1 cellular context compared by ENCODE assay signal in the genomic region with DNA sequence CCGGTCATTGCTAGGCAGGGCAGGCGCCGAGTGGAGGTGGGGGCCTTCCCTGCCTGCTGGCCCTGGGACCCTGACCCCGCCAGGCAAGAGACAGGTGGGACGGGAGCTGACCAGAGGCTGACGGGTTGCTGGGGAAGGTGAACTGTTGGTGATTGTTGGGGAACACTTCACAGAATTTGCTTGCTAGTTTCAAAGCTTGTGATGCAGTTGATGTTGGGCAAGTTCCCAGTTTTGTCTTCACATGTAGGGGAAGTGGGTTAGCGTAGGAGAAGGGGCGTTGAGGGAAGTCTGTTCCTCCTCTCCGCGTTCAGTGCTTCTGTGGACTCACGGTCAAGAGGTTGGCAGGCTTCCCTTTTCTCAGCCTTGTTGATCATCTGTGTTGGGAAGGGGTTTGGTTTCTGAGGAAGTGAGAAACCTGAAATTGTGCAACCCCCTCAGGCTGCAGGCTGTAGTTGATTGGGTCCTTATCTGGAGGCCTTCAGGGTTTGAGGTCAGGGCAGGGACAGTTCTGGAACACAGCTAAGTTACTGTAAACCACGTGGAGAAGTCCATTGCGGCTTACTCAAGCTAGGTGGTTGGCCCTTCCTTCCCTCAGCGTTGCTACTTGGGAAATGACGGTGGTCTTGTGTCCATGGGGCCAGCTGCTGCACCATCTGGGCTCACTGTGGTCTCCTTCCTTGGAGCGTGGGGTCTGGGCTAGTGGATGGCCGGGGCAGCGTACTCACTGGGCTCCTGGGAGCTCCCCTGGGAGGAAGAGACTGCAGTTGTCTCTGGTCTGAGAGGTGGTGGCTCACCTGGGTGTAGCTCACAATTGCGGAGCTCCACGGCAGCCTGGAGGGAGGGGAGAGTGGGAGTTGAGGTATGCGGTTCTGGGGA.
TF ChIP-seq lines count a peak whose summit lies in the region.

No MANE protein-coding gene starts in this region.

TF ChIP-seq in GM23338, 12 proteins besides CTCF, POLR2A, EP300 and RAD21 (continued from another document):
- TF ChIP-seq ZNF114 (CRISPR knock-in tag; IDR thresholded peaks at IDR 0.05) (no peak), NANOG (IDR thresholded peaks at IDR 0.05; ENCODE audit: borderline replicate concordance) (no peak), JUNB (IDR thresholded peaks at IDR 0.05; ENCODE audit: unreplicated experiment) (no peak)
- TF ChIP-seq, protein P1, sequence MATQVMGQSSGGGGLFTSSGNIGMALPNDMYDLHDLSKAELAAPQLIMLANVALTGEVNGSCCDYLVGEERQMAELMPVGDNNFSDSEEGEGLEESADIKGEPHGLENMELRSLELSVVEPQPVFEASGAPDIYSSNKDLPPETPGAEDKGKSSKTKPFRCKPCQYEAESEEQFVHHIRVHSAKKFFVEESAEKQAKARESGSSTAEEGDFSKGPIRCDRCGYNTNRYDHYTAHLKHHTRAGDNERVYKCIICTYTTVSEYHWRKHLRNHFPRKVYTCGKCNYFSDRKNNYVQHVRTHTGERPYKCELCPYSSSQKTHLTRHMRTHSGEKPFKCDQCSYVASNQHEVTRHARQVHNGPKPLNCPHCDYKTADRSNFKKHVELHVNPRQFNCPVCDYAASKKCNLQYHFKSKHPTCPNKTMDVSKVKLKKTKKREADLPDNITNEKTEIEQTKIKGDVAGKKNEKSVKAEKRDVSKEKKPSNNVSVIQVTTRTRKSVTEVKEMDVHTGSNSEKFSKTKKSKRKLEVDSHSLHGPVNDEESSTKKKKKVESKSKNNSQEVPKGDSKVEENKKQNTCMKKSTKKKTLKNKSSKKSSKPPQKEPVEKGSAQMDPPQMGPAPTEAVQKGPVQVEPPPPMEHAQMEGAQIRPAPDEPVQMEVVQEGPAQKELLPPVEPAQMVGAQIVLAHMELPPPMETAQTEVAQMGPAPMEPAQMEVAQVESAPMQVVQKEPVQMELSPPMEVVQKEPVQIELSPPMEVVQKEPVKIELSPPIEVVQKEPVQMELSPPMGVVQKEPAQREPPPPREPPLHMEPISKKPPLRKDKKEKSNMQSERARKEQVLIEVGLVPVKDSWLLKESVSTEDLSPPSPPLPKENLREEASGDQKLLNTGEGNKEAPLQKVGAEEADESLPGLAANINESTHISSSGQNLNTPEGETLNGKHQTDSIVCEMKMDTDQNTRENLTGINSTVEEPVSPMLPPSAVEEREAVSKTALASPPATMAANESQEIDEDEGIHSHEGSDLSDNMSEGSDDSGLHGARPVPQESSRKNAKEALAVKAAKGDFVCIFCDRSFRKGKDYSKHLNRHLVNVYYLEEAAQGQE (IDR thresholded peaks at IDR 0.05; ENCODE audit: unreplicated experiment) = no peak
TF ChIP-seq in GM23338: peak in this region for 1.
